ENCODE assay signal across 19 cellular contexts in the genomic region with DNA sequence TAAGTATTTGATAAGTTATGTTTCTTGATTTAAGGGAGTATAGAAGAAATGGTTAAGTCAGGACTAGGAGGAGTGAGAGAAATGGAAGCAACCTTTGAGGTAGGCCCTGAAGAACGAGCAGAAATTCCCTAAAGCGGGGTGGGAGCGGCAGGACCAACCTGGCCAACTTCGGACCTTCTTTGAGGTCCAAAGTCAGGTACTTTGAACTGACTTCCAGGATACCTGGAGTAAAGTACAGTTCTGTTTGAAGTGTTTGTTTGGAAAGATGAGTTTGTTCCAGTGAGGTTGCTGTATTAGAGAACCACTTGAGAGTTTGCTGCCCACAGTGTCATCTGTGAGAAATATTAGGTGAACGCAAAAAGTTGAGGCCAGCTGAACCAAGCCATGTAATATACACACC. TPM values are rescaled to one million over a fixed set of nuclear protein-coding genes. Genes with fewer than 3 reads are reported as not detected.
A peak's percentile ranks its signal among the peaks of the same experiment; 100 is the strongest.
DNase-seq lines count a peak whose midpoint lies in the region; ATAC-seq, FAIRE-seq and TF ChIP-seq lines count a peak whose summit lies in the region.
"Had no signal": no experiment of that assay in that cellular context is flagged by ENCODE, and none has a peak within 500 bp of the region (broad histone marks: within the 10 kb centered on the region; RNA-seq: fewer than 3 reads in every experiment).

No MANE protein-coding gene starts in this region.

- ATAC-seq in activated T-helper 17 cell treated with anti-CD3 and anti-CD28 coated beads, Interleukin-2, amount 50 U/mL, for 72 hours (replicated peaks), result no peak
- no peak for ATAC-seq in naive B cell (ENCODE audit: low read depth in 2 of 2)

- no peaks in the 10 kb centered on the region for H3K27me3 Mint-ChIP-seq in CD8-positive, alpha-beta memory T cell
- H3K27me3 Mint-ChIP-seq in activated T-helper 17 cell treated with anti-CD3 and anti-CD28 coated beads, Interleukin-2, amount 50 U/mL, for 72 hours, result no peaks in the 10 kb centered on the region
- H3K27me3 Mint-ChIP-seq in naive B cell, result no peaks in the 10 kb centered on the region

- peak overlapping the region; percentile 89 for H3K4me2 ChIP-seq in BLaER1
- H3K4me2 ChIP-seq: KMS-11, smooth muscle cell had no signal

- H3K4me1 ChIP-seq in BLaER1, result peaks cover 100% of the 10 kb centered on the region
- H3K4me1 ChIP-seq in CD8-positive, alpha-beta memory T cell (ENCODE audit: insufficient read depth, low read length), result peaks cover 95% of the 10 kb centered on the region
- H3K4me1 ChIP-seq: SJSA1 had no signal

- H3K27ac Mint-ChIP-seq in CD8-positive, alpha-beta memory T cell, result peak overlapping the region; percentile 6 to 86 (median 70)
- H3K27ac Mint-ChIP-seq in activated T-helper 17 cell treated with anti-CD3 and anti-CD28 coated beads, Interleukin-2, amount 50 U/mL, for 72 hours, result peak overlapping the region; percentile 42
- peak overlapping the region in 4 of 6 donors; percentile 26 to 96 (median 76) for H3K27ac Mint-ChIP-seq in naive B cell

- no peaks in the 10 kb centered on the region for H3K9me3 Mint-ChIP-seq in CD8-positive, alpha-beta memory T cell
- no peaks in the 10 kb centered on the region for H3K9me3 Mint-ChIP-seq in activated T-helper 17 cell treated with anti-CD3 and anti-CD28 coated beads, Interleukin-2, amount 50 U/mL, for 72 hours
- H3K9me3 Mint-ChIP-seq in naive B cell, result no peaks in the 10 kb centered on the region

- POLR2A ChIA-PET in CD8-positive, alpha-beta memory T cell (lab: Charles Lee), result interaction anchor here (0.7 to 1.2 kb wide), 2 partner anchors 12 to 145 kb away, joined by 3 to 6 read pairs; partner anchors contain the start of gene RNF4

- peak overlapping the region in 6 of 7 donors; percentile 0 to 80 (median 54) for H3K4me3 Mint-ChIP-seq in CD8-positive, alpha-beta memory T cell
- peak overlapping the region; percentile 75 for H3K4me3 Mint-ChIP-seq in activated T-helper 17 cell treated with anti-CD3 and anti-CD28 coated beads, Interleukin-2, amount 50 U/mL, for 72 hours
- peak overlapping the region in 1 of 8 donors; percentile 2 for H3K4me3 Mint-ChIP-seq in naive B cell

- TF ChIP-seq POLR2A in GM12891 (IDR thresholded peaks at IDR 0.05; ENCODE audit: low read depth, low read length), result no peak

- no peak overlapping the region for H3K27ac ChIP-seq in BLaER1
- H3K27ac ChIP-seq in CD8-positive, alpha-beta memory T cell (ENCODE audit: low read depth, low read length), result no peak overlapping the region
- H3K27ac ChIP-seq: esophagus squamous epithelium, KMS-11, SJSA1 had no signal

- H3K9ac ChIP-seq in BLaER1, result no peak overlapping the region
- H3K9ac ChIP-seq: KMS-11 had no signal

- H3K27me3 ChIP-seq in BLaER1, result no peaks in the 10 kb centered on the region
- H3K27me3 ChIP-seq in CD8-positive, alpha-beta memory T cell (ENCODE audit: insufficient read depth, low read length, poor library complexity, severe bottlenecking), result no peaks in the 10 kb centered on the region
- H3K27me3 ChIP-seq: breast epithelium, esophagus squamous epithelium, SJSA1 had no signal

- peaks cover 100% of the 10 kb centered on the region for H4K20me1 ChIP-seq in BLaER1

- CTCF ChIA-PET in CD8-positive, alpha-beta memory T cell (lab: Charles Lee), result interaction anchor here (0.7 to 2.3 kb wide), 2 partner anchors 9 to 12 kb away, joined by 4 to 8 read pairs; partner anchors contain the start of gene RNF4

- peaks cover 4 to 52% (median 7%) of the 10 kb centered on the region in 3 donors for H3K36me3 Mint-ChIP-seq in CD8-positive, alpha-beta memory T cell
- H3K36me3 Mint-ChIP-seq in activated T-helper 17 cell treated with anti-CD3 and anti-CD28 coated beads, Interleukin-2, amount 50 U/mL, for 72 hours (ENCODE audit: low read depth), result peaks cover 67% of the 10 kb centered on the region
- H3K36me3 Mint-ChIP-seq in naive B cell, result peaks cover 0 to 6% of the 10 kb centered on the region in 2 donors

- no peak overlapping the region for H3K4me3 ChIP-seq in BLaER1
- H3K4me3 ChIP-seq in CD8-positive, alpha-beta memory T cell (ENCODE audit: low read length), result no peak overlapping the region
- H3K4me3 ChIP-seq: breast epithelium, esophagus squamous epithelium, SJSA1, smooth muscle cell had no signal

- no peak for DNase-seq in CD8-positive, alpha-beta memory T cell
- DNase-seq in naive B cell (no peak), NOMO-1 treated with DMSO at 0.1 percent for 48 hours (lab: John Stamatoyannopoulos, UW; ENCODE audit: unreplicated experiment) (no peak), dermis blood vessel endothelial cell (no peak), GM12891 (ENCODE audit: insufficient read length, low spot score) (no peak), HUDEP-2 (lab: John Stamatoyannopoulos, UW; ENCODE audit: unreplicated experiment in 76 of 76) (no peak)
- DNase-seq: activated CD4-positive, alpha-beta T cell treated with anti-CD3 and anti-CD28 coated beads for 4 hours; esophagus squamous epithelium; glutamatergic neuron; NCI-H1092; NCI-H526; stimulated activated CD4-positive, alpha-beta T cell treated with anti-CD3 and anti-CD28 coated beads, Interleukin-4, amount 100 ng/mL, for 4 hours had no signal

- FAIRE-seq in GM12891 (lab: Jason Lieb, UNC), result no peak
- FAIRE-seq: D721Med had no signal

- H3K36me3 ChIP-seq in BLaER1, result peaks cover 60% of the 10 kb centered on the region
- H3K36me3 ChIP-seq in CD8-positive, alpha-beta memory T cell (ENCODE audit: insufficient read depth, low read length), result no peaks in the 10 kb centered on the region
- H3K36me3 ChIP-seq: breast epithelium had no signal

- H3K4me1 Mint-ChIP-seq in CD8-positive, alpha-beta memory T cell, result peaks cover 90 to 94% (median 93%) of the 10 kb centered on the region in 3 donors
- H3K4me1 Mint-ChIP-seq in activated T-helper 17 cell treated with anti-CD3 and anti-CD28 coated beads, Interleukin-2, amount 50 U/mL, for 72 hours, result peaks cover 72% of the 10 kb centered on the region
- peaks cover 77 to 96% (median 84%) of the 10 kb centered on the region in 3 donors for H3K4me1 Mint-ChIP-seq in naive B cell

- no peaks in the 10 kb centered on the region for H3K9me3 ChIP-seq in BLaER1
- no peaks in the 10 kb centered on the region for H3K9me3 ChIP-seq in CD8-positive, alpha-beta memory T cell (ENCODE audit: low read length)
- H3K9me3 ChIP-seq: breast epithelium, esophagus squamous epithelium, SJSA1 had no signal

TF ChIP-seq in GM12891, 5 proteins besides CTCF, POLR2A, EP300 and RAD21:
- TF ChIP-seq SPI1 (IDR thresholded peaks at IDR 0.05; ENCODE audit: low read depth, low read length), result no peak
- no peak for TF ChIP-seq PAX5 (IDR thresholded peaks at IDR 0.05; ENCODE audit: insufficient read depth, low read length, severe bottlenecking)
- no peak for TF ChIP-seq POLR2AphosphoS5 (IDR thresholded peaks at IDR 0.05; ENCODE audit: low read depth, low read length)
- no peak for TF ChIP-seq TAF1 (IDR thresholded peaks at IDR 0.05; ENCODE audit: low read depth, low read length)
- no peak for TF ChIP-seq POU2F2 (IDR thresholded peaks at IDR 0.05; ENCODE audit: low read depth, low read length)

RNA-seq across cellular contexts. Expression of gene RNF4, which starts 11.7 kb away (rescaled TPM):
- 10 to 100 TPM; 95.4 to 98.1 TPM for total RNA-seq in CD8-positive, alpha-beta memory T cell
- polyA plus RNA-seq in CD8-positive, alpha-beta memory T cell, result 94.8 TPM
- 10 to 100 TPM; 90.8 to 97.1 TPM for total RNA-seq in activated T-helper 17 cell treated with anti-CD3 and anti-CD28 coated beads, Interleukin-2, amount 50 U/mL, for 72 hours
- 10 to 100 TPM; 48.9 to 87.9 (median 64.8) TPM for polyA plus RNA-seq in naive B cell (ENCODE audit: low read depth in 6 of 6)
- 79.5 and 85.4 TPM in 2 replicates for total RNA-seq in dermis blood vessel endothelial cell
- polyA plus RNA-seq in GM12891 (2012; ENCODE audit: low read depth, missing spikeins), result 52.9 TPM

RNA-seq across cellular contexts. Expression of gene FAM193A, which starts 55.8 kb away (rescaled TPM):
- 10 to 100 TPM; 25.8 to 26.9 TPM for total RNA-seq in CD8-positive, alpha-beta memory T cell
- 4.9 TPM for polyA plus RNA-seq in CD8-positive, alpha-beta memory T cell
- total RNA-seq in activated T-helper 17 cell treated with anti-CD3 and anti-CD28 coated beads, Interleukin-2, amount 50 U/mL, for 72 hours, result 10 to 100 TPM; 28.9 to 35.3 TPM
- 1 to 10 TPM; 1.5 to 5.9 (median 2.2) TPM for polyA plus RNA-seq in naive B cell (ENCODE audit: low read depth in 6 of 6)
- 12.4 and 16.4 TPM in 2 replicates for total RNA-seq in dermis blood vessel endothelial cell
- 12.4 TPM for polyA plus RNA-seq in GM12891 (2012; ENCODE audit: low read depth, missing spikeins)
